In genomic region chr4:76703676-76704075, GRCh38 we compare ENCODE assay signal across 10 cellular contexts.
A peak's percentile ranks its signal among the peaks of the same experiment; 100 is the strongest.
DNase-seq lines count a peak whose midpoint lies in the region; ATAC-seq and TF ChIP-seq lines count a peak whose summit lies in the region.
"Had no signal": no experiment of that assay in that cellular context is flagged by ENCODE, and none has a peak within 500 bp of the region (broad histone marks: within the 10 kb centered on the region; RNA-seq: fewer than 3 reads in every experiment).

No MANE protein-coding gene starts in this region.

- peak overlapping the region; percentile 95 for H3K27ac Mint-ChIP-seq in WTC11
- no peak overlapping the region for H3K27ac Mint-ChIP-seq in activated CD4-positive, alpha-beta T cell treated with anti-CD3 and anti-CD28 coated beads, Interleukin-2, amount 10 ng/mL, durations not matched to agents 24 days and 14 days
- H3K27ac Mint-ChIP-seq in activated naive CD8-positive, alpha-beta T cell treated with anti-CD3 and anti-CD28 coated beads for 36 hours: no peak overlapping the region

- CTCF ChIA-PET in WTC11 (lab: Charles Lee): interaction anchor here (1.4 kb wide), 1 partner anchor 30 kb away, joined by 4 read pairs; no protein-coding TSS in a partner anchor

- H3K9me2 ChIP-seq in GM23248 (ENCODE audit: insufficient read depth): no peaks in the 10 kb centered on the region

- H3K9me3 ChIP-seq in GM23248 (ENCODE audit: low read depth) (no peaks in the 10 kb centered on the region), left ventricle myocardium inferior (replicated peaks) (no peaks in the 10 kb centered on the region), prostate gland (no peaks in the 10 kb centered on the region)
- H3K9me3 ChIP-seq: MG63 had no signal

- H3K4me3 ChIP-seq in GM23248 (0 out of 2 replicates have a peak overlapping the region, but pooled peaks have one; percentile 1), left ventricle myocardium inferior (no peak overlapping the region), prostate gland (no peak overlapping the region)
- H3K4me3 ChIP-seq: MG63 had no signal

- H3F3A ChIP-seq in GM23248 (ENCODE audit: insufficient read depth): peaks cover 31% of the 10 kb centered on the region

- no peaks in the 10 kb centered on the region for H3K36me3 ChIP-seq in GM23248 (ENCODE audit: low read depth)
- H3K36me3 ChIP-seq in left ventricle myocardium inferior: no peaks in the 10 kb centered on the region
- H3K36me3 ChIP-seq in prostate gland: no peaks in the 10 kb centered on the region

- ATAC-seq in WTC11 (no peak), GM18907 (IDR thresholded peaks at IDR 0.05; ENCODE audit: unreplicated experiment) (no peak)

- H3K4me1 Mint-ChIP-seq in WTC11: peaks cover 88% of the 10 kb centered on the region
- H3K4me1 Mint-ChIP-seq in activated CD4-positive, alpha-beta T cell treated with anti-CD3 and anti-CD28 coated beads, Interleukin-2, amount 10 ng/mL, durations not matched to agents 24 days and 14 days: no peaks in the 10 kb centered on the region
- H3K4me1 Mint-ChIP-seq in activated naive CD8-positive, alpha-beta T cell treated with anti-CD3 and anti-CD28 coated beads for 36 hours: no peaks in the 10 kb centered on the region

- in situ Hi-C loops in GM23248 (cut with MboI): no loop called here

- H3K4me2 ChIP-seq in GM23248 (ENCODE audit: unreplicated experiment): peak overlapping the region; percentile 59

- intact Hi-C loops in left ventricle myocardium inferior (cut with micrococcal nuclease): no loop called here
- intact Hi-C loops in prostate gland (cut with DNase I): no loop called here
- intact Hi-C loops in activated CD4-positive, alpha-beta T cell treated with anti-CD3 and anti-CD28 coated beads, Interleukin-2, amount 10 ng/mL, durations not matched to agents 24 days and 14 days (cut with micrococcal nuclease): no loop called here

- H3K36me3 Mint-ChIP-seq in WTC11: no peaks in the 10 kb centered on the region; the same call in 1 of the 2 replicates
- H3K36me3 Mint-ChIP-seq in activated CD4-positive, alpha-beta T cell treated with anti-CD3 and anti-CD28 coated beads, Interleukin-2, amount 10 ng/mL, durations not matched to agents 24 days and 14 days (ENCODE audit: low read depth): no peaks in the 10 kb centered on the region
- H3K36me3 Mint-ChIP-seq in activated naive CD8-positive, alpha-beta T cell treated with anti-CD3 and anti-CD28 coated beads for 36 hours: no peaks in the 10 kb centered on the region

- no peak overlapping the region for H2AFZ ChIP-seq in GM23248

- DNase-seq in GM23248 (peak; percentile 38), WTC11 (ENCODE audit: low spot score) (no peak), left ventricle myocardium inferior (no peak), prostate gland (ENCODE audit: low spot score) (no peak)
- DNase-seq in activated CD4-positive, alpha-beta T cell treated with anti-CD3 and anti-CD28 coated beads for 4 hours: no peak
- DNase-seq in activated CD4-positive, alpha-beta T cell treated with anti-CD3 and anti-CD28 coated beads, Interleukin-2, amount 10 ng/mL, durations not matched to agents 24 days and 14 days: no peak
- DNase-seq in activated naive CD8-positive, alpha-beta T cell treated with anti-CD3 and anti-CD28 coated beads for 36 hours: no peak
- DNase-seq: nucleus accumbens had no signal

- TF ChIP-seq POLR2A in prostate gland (IDR thresholded peaks at IDR 0.05): no peak

- no peaks in the 10 kb centered on the region for H3K27me3 ChIP-seq in GM23248 (replicated peaks; ENCODE audit: insufficient read depth)
- no peaks in the 10 kb centered on the region for H3K27me3 ChIP-seq in left ventricle myocardium inferior (ENCODE audit: low read depth)
- no peaks in the 10 kb centered on the region for H3K27me3 ChIP-seq in prostate gland (replicated peaks; ENCODE audit: insufficient read depth)
- H3K27me3 ChIP-seq: MG63 had no signal

- H4K20me1 ChIP-seq in GM23248 (ENCODE audit: insufficient read depth): no peaks in the 10 kb centered on the region

- POLR2A ChIA-PET in WTC11 (lab: Charles Lee): no interaction called here

- peak overlapping the region; percentile 13; the same call in 1 of the 2 replicates for H3K9ac ChIP-seq in GM23248

- H3K4me1 ChIP-seq in GM23248 (ENCODE audit: insufficient read depth) (peaks cover 35% of the 10 kb centered on the region), left ventricle myocardium inferior (peaks cover 32% of the 10 kb centered on the region), prostate gland (replicated peaks) (peaks cover 30% of the 10 kb centered on the region)

- H3K9me3 Mint-ChIP-seq in WTC11: no peaks in the 10 kb centered on the region
- H3K9me3 Mint-ChIP-seq in activated CD4-positive, alpha-beta T cell treated with anti-CD3 and anti-CD28 coated beads, Interleukin-2, amount 10 ng/mL, durations not matched to agents 24 days and 14 days: no peaks in the 10 kb centered on the region
- H3K9me3 Mint-ChIP-seq in activated naive CD8-positive, alpha-beta T cell treated with anti-CD3 and anti-CD28 coated beads for 36 hours: no peaks in the 10 kb centered on the region

- H3K79me2 ChIP-seq in GM23248 (ENCODE audit: insufficient read depth): peaks cover 81% of the 10 kb centered on the region

- H3K27me3 Mint-ChIP-seq in WTC11 (ENCODE audit: low read depth): no peaks in the 10 kb centered on the region
- H3K27me3 Mint-ChIP-seq in activated CD4-positive, alpha-beta T cell treated with anti-CD3 and anti-CD28 coated beads, Interleukin-2, amount 10 ng/mL, durations not matched to agents 24 days and 14 days: peaks cover 8% of the 10 kb centered on the region
- peaks cover 10% of the 10 kb centered on the region for H3K27me3 Mint-ChIP-seq in activated naive CD8-positive, alpha-beta T cell treated with anti-CD3 and anti-CD28 coated beads for 36 hours

- 47 to 54% methylated on average over 3 of the region's 3 CpGs for WGBS in GM23248 (ENCODE audit: low coverage in 1 of 2, low lambda C conversion rate in 2 of 2, missing lambda C conversion rate in 2 of 2), 2 experiments
- 54% methylated on average over 3 of the region's 3 CpGs for WGBS in prostate gland

- peak overlapping the region; percentile 53 for H3K27ac ChIP-seq in GM23248
- H3K27ac ChIP-seq in left ventricle myocardium inferior (replicated peaks): peak overlapping the region; percentile 64
- H3K27ac ChIP-seq in prostate gland: peak overlapping the region; percentile 64 to 86

- TF ChIP-seq CTCF in WTC11 (IDR thresholded peaks at IDR 0.05): no peak
- no peak for TF ChIP-seq CTCF in left ventricle myocardium inferior (IDR thresholded peaks at IDR 0.05; ENCODE audit: borderline replicate concordance)
- TF ChIP-seq CTCF in prostate gland (IDR thresholded peaks at IDR 0.05): no peak

- no peak overlapping the region for H3K4me3 Mint-ChIP-seq in WTC11
- no peak overlapping the region for H3K4me3 Mint-ChIP-seq in activated CD4-positive, alpha-beta T cell treated with anti-CD3 and anti-CD28 coated beads, Interleukin-2, amount 10 ng/mL, durations not matched to agents 24 days and 14 days
- H3K4me3 Mint-ChIP-seq in activated naive CD8-positive, alpha-beta T cell treated with anti-CD3 and anti-CD28 coated beads for 36 hours: no peak overlapping the region

TF ChIP-seq in WTC11, 78 proteins besides CTCF, POLR2A, EP300 and RAD21 (continues in another document):
- no peak for TF ChIP-seq FOXP4 (CRISPR knock-in tag; IDR thresholded peaks at IDR 0.05)
- TF ChIP-seq ZNF396 (CRISPR knock-in tag; IDR thresholded peaks at IDR 0.05; ENCODE audit: borderline replicate concordance): no peak
- TF ChIP-seq ELF4 (CRISPR knock-in tag; IDR thresholded peaks at IDR 0.05; ENCODE audit: low read depth): no peak
- TF ChIP-seq ZNF416 (CRISPR knock-in tag; IDR thresholded peaks at IDR 0.05): no peak
- TF ChIP-seq, protein P1, sequence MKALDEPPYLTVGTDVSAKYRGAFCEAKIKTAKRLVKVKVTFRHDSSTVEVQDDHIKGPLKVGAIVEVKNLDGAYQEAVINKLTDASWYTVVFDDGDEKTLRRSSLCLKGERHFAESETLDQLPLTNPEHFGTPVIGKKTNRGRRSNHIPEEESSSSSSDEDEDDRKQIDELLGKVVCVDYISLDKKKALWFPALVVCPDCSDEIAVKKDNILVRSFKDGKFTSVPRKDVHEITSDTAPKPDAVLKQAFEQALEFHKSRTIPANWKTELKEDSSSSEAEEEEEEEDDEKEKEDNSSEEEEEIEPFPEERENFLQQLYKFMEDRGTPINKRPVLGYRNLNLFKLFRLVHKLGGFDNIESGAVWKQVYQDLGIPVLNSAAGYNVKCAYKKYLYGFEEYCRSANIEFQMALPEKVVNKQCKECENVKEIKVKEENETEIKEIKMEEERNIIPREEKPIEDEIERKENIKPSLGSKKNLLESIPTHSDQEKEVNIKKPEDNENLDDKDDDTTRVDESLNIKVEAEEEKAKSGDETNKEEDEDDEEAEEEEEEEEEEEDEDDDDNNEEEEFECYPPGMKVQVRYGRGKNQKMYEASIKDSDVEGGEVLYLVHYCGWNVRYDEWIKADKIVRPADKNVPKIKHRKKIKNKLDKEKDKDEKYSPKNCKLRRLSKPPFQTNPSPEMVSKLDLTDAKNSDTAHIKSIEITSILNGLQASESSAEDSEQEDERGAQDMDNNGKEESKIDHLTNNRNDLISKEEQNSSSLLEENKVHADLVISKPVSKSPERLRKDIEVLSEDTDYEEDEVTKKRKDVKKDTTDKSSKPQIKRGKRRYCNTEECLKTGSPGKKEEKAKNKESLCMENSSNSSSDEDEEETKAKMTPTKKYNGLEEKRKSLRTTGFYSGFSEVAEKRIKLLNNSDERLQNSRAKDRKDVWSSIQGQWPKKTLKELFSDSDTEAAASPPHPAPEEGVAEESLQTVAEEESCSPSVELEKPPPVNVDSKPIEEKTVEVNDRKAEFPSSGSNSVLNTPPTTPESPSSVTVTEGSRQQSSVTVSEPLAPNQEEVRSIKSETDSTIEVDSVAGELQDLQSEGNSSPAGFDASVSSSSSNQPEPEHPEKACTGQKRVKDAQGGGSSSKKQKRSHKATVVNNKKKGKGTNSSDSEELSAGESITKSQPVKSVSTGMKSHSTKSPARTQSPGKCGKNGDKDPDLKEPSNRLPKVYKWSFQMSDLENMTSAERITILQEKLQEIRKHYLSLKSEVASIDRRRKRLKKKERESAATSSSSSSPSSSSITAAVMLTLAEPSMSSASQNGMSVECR (CRISPR knock-in tag; IDR thresholded peaks at IDR 0.05; ENCODE audit: borderline replicate concordance): no peak
